ENCODE assay signal across 6 cellular contexts in genomic region chr19:54593447-54593846, GRCh38. TPM values are rescaled to one million over a fixed set of nuclear protein-coding genes. Genes with fewer than 3 reads are reported as not detected.
"Had no signal": no experiment of that assay in that cellular context is flagged by ENCODE, and none has a peak within 500 bp of the region (broad histone marks: within the 10 kb centered on the region; RNA-seq: fewer than 3 reads in every experiment).

LILRA1 (plus strand) TSS chr19:54593632; CDS start chr19:54594245, 613 bp downstream.

RNA-seq across cellular contexts. Expression of gene LILRA1, which starts in this region (rescaled TPM):
- total RNA-seq: activated CD8-positive, alpha-beta T cell treated with anti-CD3 and anti-CD28 coated beads for 36 hours; activated T-cell treated with anti-CD3 and anti-CD28 coated beads, Interleukin-2, amount 50 U/mL, for 4 hours; astrocyte; neural crest cell; osteocyte; pulmonary artery endothelial cell had no signal
